Comparison of ENCODE assay signal across 19 cellular contexts in the genomic region with DNA sequence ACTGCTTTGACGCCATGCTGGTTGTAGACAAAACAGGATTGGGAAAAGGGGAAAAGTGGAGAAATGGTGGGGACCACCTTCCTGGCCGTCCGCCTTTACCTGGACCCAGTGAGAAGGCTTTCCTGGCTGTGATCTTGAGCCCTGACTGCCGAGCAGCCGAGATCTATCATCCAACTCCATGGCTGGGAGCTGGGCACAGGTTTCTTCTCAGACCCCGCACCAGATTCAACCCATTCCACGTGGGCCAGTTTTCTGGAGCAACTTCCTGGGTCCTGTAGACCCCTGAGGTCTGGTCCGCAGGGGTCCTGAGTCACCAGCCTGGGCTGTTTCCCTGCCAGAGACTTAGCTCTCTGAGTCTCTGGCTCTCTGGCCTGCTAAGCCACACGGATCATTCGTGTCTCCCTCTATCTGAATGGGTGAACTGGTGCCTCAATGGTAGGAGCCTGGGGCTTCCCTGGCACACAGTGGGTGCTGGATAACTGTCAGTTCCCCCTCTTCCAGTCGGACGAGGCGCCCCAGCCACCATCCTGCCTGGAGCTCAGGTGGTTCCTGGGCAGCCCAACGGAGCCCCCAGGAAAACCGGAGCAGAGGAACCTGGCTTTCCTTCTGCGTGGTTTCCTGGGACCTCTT. TPM values are rescaled to one million over a fixed set of nuclear protein-coding genes. Genes with fewer than 3 reads are reported as not detected.
DNase-seq lines count a peak whose midpoint lies in the region; ATAC-seq and TF ChIP-seq lines count a peak whose summit lies in the region.
"Had no signal": no experiment of that assay in that cellular context is flagged by ENCODE, and none has a peak within 500 bp of the region (broad histone marks: within the 10 kb centered on the region; RNA-seq: fewer than 3 reads in every experiment).

No MANE protein-coding gene starts in this region.

- H4K20me1 ChIP-seq in GM23338 (replicated peaks; ENCODE audit: insufficient read depth) = no peaks in the 10 kb centered on the region; the same call in 1 of the 2 replicates

- H3K9me2 ChIP-seq in GM23338 (ENCODE audit: insufficient read depth) = no peaks in the 10 kb centered on the region

- H3K36me3 Mint-ChIP-seq in CD4-positive, CD25-positive, alpha-beta regulatory T cell = peaks cover 3% of the 10 kb centered on the region
- no peaks in the 10 kb centered on the region for H3K36me3 Mint-ChIP-seq in nephron progenitor cell (ENCODE audit: low read depth)
- H3K36me3 Mint-ChIP-seq in GM23338 (ENCODE audit: low read depth) = no peaks in the 10 kb centered on the region

- no peak for ATAC-seq in CD4-positive, CD25-positive, alpha-beta regulatory T cell (ENCODE audit: low read depth in 2 of 2)
- ATAC-seq in right cardiac atrium = no peak
- no peak for ATAC-seq in sciatic nerve
- ATAC-seq in GM23338 = no peak
- ATAC-seq in left lobe of liver = no peak
- ATAC-seq: K562 had no signal

- H2AFZ ChIP-seq in GM23338 = no peak overlapping the region

- DNase-seq in CD4-positive, CD25-positive, alpha-beta regulatory T cell = no peak
- DNase-seq in right cardiac atrium = peak in 2 of 3 donors; percentile 10 to 21
- peak; percentile 49 for DNase-seq in sciatic nerve (ENCODE audit: low spot score)
- no peak for DNase-seq in nephron progenitor cell
- DNase-seq in GM23338 (ENCODE audit: low spot score) = no peak
- no peak for DNase-seq in left lobe of liver (ENCODE audit: low spot score)
- DNase-seq: ACHN; DMS 273 treated with DMSO at 0.1 percent for 48 hours; HCEC 1CT; NCI-H1105; NCI-H1694; NCI-H2081 treated with DMSO at 0.1 percent for 48 hours; NK-92 treated with Interleukin-12 subunit alpha and Interleukin-12 subunit beta, amount 100 ng/mL, for 24 hours; SHP77 had no signal

- peaks cover 35% of the 10 kb centered on the region for H3K4me1 ChIP-seq in CD4-positive, CD25-positive, alpha-beta regulatory T cell (ENCODE audit: control insufficient read depth, insufficient read depth, low read length, poor library complexity, severe bottlenecking)
- H3K4me1 ChIP-seq in right cardiac atrium (ENCODE audit: control insufficient read depth, insufficient read depth, low read length) = peaks cover 2% of the 10 kb centered on the region
- peaks cover 9% of the 10 kb centered on the region; the same call in 1 of the 2 replicates for H3K4me1 ChIP-seq in GM23338 (ENCODE audit: insufficient read depth)

- H3K27ac Mint-ChIP-seq in CD4-positive, CD25-positive, alpha-beta regulatory T cell = peak overlapping the region in 2 of 3 donors; percentile 20 to 46
- no peak overlapping the region for H3K27ac Mint-ChIP-seq in nephron progenitor cell
- H3K27ac Mint-ChIP-seq in GM23338 = no peak overlapping the region

- H3K27me3 ChIP-seq in CD4-positive, CD25-positive, alpha-beta regulatory T cell (ENCODE audit: control insufficient read depth, insufficient read depth, low read length) = no peaks in the 10 kb centered on the region
- H3K27me3 ChIP-seq in right cardiac atrium (ENCODE audit: control insufficient read depth, insufficient read depth) (no peaks in the 10 kb centered on the region), GM23338 (ENCODE audit: insufficient read depth) (peaks cover 23% of the 10 kb centered on the region)
- H3K27me3 ChIP-seq: Peyer's patch had no signal

- H3K4me2 ChIP-seq in GM23338 = no peak overlapping the region

- intact Hi-C loops in right cardiac atrium (cut with DNase I) = no loop called here
- intact Hi-C loops in sciatic nerve (cut with DNase I) = no loop called here

- TF ChIP-seq CTCF in nephron progenitor cell (IDR thresholded peaks at IDR 0.05) = no peak
- no peak for TF ChIP-seq CTCF in GM23338 (conservative IDR thresholded peaks at IDR 0.05; ENCODE audit: low read depth in 2 of 2)

- peaks cover 0 to 66% (median 23%) of the 10 kb centered on the region in 4 donors for H3K4me1 Mint-ChIP-seq in CD4-positive, CD25-positive, alpha-beta regulatory T cell
- H3K4me1 Mint-ChIP-seq in nephron progenitor cell = peaks cover 40% of the 10 kb centered on the region
- peaks cover 14% of the 10 kb centered on the region for H3K4me1 Mint-ChIP-seq in GM23338

- H3K27me3 Mint-ChIP-seq in CD4-positive, CD25-positive, alpha-beta regulatory T cell = peaks cover 5% of the 10 kb centered on the region
- H3K27me3 Mint-ChIP-seq in nephron progenitor cell (ENCODE audit: low read depth, poor library complexity) (peaks cover 41% of the 10 kb centered on the region), GM23338 (ENCODE audit: insufficient read depth, low read depth, poor library complexity) (peaks cover 34% of the 10 kb centered on the region)

- no peaks in the 10 kb centered on the region for H3K79me2 ChIP-seq in GM23338 (replicated peaks; ENCODE audit: insufficient read depth)

- H3F3A ChIP-seq in GM23338 (replicated peaks; ENCODE audit: low read depth) = no peaks in the 10 kb centered on the region

- H3K36me3 ChIP-seq in CD4-positive, CD25-positive, alpha-beta regulatory T cell (ENCODE audit: control insufficient read depth, insufficient read depth, low read length) = peaks cover 12% of the 10 kb centered on the region
- H3K36me3 ChIP-seq in GM23338 (ENCODE audit: insufficient read depth) = no peaks in the 10 kb centered on the region
- H3K36me3 ChIP-seq: Peyer's patch had no signal

- H3K4me3 Mint-ChIP-seq in CD4-positive, CD25-positive, alpha-beta regulatory T cell = peak overlapping the region in 2 of 4 donors; percentile 50 to 73
- H3K4me3 Mint-ChIP-seq in nephron progenitor cell (no peak overlapping the region), GM23338 (no peak overlapping the region)
- H3K4me3 Mint-ChIP-seq: CD14-positive monocyte had no signal

- H3K27ac ChIP-seq in CD4-positive, CD25-positive, alpha-beta regulatory T cell (ENCODE audit: insufficient read depth, low read length, poor library complexity, severe bottlenecking) = no peak overlapping the region
- H3K27ac ChIP-seq in angular gyrus (ENCODE audit: low read depth, low read length) (peak overlapping the region; percentile 44), right cardiac atrium (ENCODE audit: low read length) (no peak overlapping the region), GM23338 (ENCODE audit: low read depth) (no peak overlapping the region)
- H3K27ac ChIP-seq: Peyer's patch, SK-N-MC had no signal

- no peak overlapping the region for H3K4me3 ChIP-seq in CD4-positive, CD25-positive, alpha-beta regulatory T cell (ENCODE audit: low read depth, low read length)
- H3K4me3 ChIP-seq in right cardiac atrium (ENCODE audit: low read length) = no peak overlapping the region
- H3K4me3 ChIP-seq in GM23338 = no peak overlapping the region
- H3K4me3 ChIP-seq: K562, Peyer's patch, SK-N-MC had no signal

- no peaks in the 10 kb centered on the region for H3K9me3 Mint-ChIP-seq in CD4-positive, CD25-positive, alpha-beta regulatory T cell
- H3K9me3 Mint-ChIP-seq in nephron progenitor cell (no peaks in the 10 kb centered on the region), GM23338 (no peaks in the 10 kb centered on the region)

- H3K9me3 ChIP-seq in CD4-positive, CD25-positive, alpha-beta regulatory T cell (ENCODE audit: control insufficient read depth in 2 of 2, low read length in 2 of 2) = no peaks in the 10 kb centered on the region
- H3K9me3 ChIP-seq in right cardiac atrium (ENCODE audit: control insufficient read depth, low read length) = no peaks in the 10 kb centered on the region
- H3K9me3 ChIP-seq: Peyer's patch had no signal

- WGBS in right cardiac atrium = 87% methylated on average over 16 of the region's 16 CpGs

TF ChIP-seq in GM23338, 12 proteins besides CTCF, POLR2A, EP300 and RAD21:
- TF ChIP-seq CREB1 (CRISPR knock-in tag; IDR thresholded peaks at IDR 0.05; ENCODE audit: low read depth) = no peak
- no peak for TF ChIP-seq EZH2 (IDR thresholded peaks at IDR 0.05; ENCODE audit: low read depth, unreplicated experiment)
- no peak for TF ChIP-seq JUNB (IDR thresholded peaks at IDR 0.05; ENCODE audit: unreplicated experiment)

RNA-seq across cellular contexts. Expression of a gene that starts 4.5 kb away (rescaled TPM):
- 13.2 TPM for total RNA-seq in CD4-positive, CD25-positive, alpha-beta regulatory T cell
- polyA plus RNA-seq in CD4-positive, CD25-positive, alpha-beta regulatory T cell = 1 to 10 TPM in 1 of 4 donors, under 1 TPM in 3; 0.29 to 1.2 (median 0.74) TPM
- total RNA-seq in right cardiac atrium (1 to 10 TPM; 4.8 to 6.0 (median 5.4) TPM), sciatic nerve (18.0 TPM), left lobe of liver (4.5 TPM)
- polyA plus RNA-seq in right cardiac atrium (2.8 TPM), GM23338 (2016; fragmentation: Nextera tagmentation; extraction: Ambion mirVana) (2.4 and 2.5 TPM in 2 replicates)
- 8.6 and 12.4 TPM in 2 replicates for total RNA-seq in GM23338 (2014; rRNA removed; shearing (Covaris generic))

RNA-seq across cellular contexts. Expression of a gene that starts 48.9 kb away (rescaled TPM):
- 244 TPM for total RNA-seq in CD4-positive, CD25-positive, alpha-beta regulatory T cell
- polyA plus RNA-seq in CD4-positive, CD25-positive, alpha-beta regulatory T cell = 10 to 100 TPM; 21.2 to 28.6 (median 26.5) TPM
- total RNA-seq in right cardiac atrium (10 to 100 TPM; 15.4 to 25.6 (median 19.0) TPM), sciatic nerve (20.1 TPM), left lobe of liver (6.9 TPM)
- polyA plus RNA-seq in right cardiac atrium (12.6 TPM), GM23338 (2016; fragmentation: Nextera tagmentation; extraction: Ambion mirVana) (2.1 and 3.0 TPM in 2 replicates)
- 3.7 and 5.1 TPM in 2 replicates for total RNA-seq in GM23338 (2014; rRNA removed; shearing (Covaris generic))

Comparison
In these comparisons a context has a peak if more than half of its experiments do, and no peak if none do; other contexts are left out.
1. DNase-seq: peak in right cardiac atrium (2 of 3) and sciatic nerve (single experiment); none in CD4-positive, CD25-positive, alpha-beta regulatory T cell (0 of 3), nephron progenitor cell (single experiment), GM23338 (single experiment) and left lobe of liver (single experiment).
2. H3K27ac Mint-ChIP-seq: peak in CD4-positive, CD25-positive, alpha-beta regulatory T cell (2 of 3); none in nephron progenitor cell (single experiment) and GM23338 (single experiment).